In genomic region chr16:2963074-2963610, GRCh38 we compare ENCODE assay signal across 11 cellular contexts. TPM values are rescaled to one million over a fixed set of nuclear protein-coding genes. Genes with fewer than 3 reads are reported as not detected.
A peak's percentile ranks its signal among the peaks of the same experiment; 100 is the strongest.
DNase-seq lines count a peak whose midpoint lies in the region; ATAC-seq, FAIRE-seq and TF ChIP-seq lines count a peak whose summit lies in the region.
"Had no signal": no experiment of that assay in that cellular context is flagged by ENCODE, and none has a peak within 500 bp of the region (broad histone marks: within the 10 kb centered on the region; RNA-seq: fewer than 3 reads in every experiment).

No MANE protein-coding gene starts in this region.

- no peaks in the 10 kb centered on the region for H3K36me3 Mint-ChIP-seq in glutamatergic neuron (ENCODE audit: unreplicated experiment)
- H3K36me3 Mint-ChIP-seq: natural killer cell had no signal

- intact Hi-C loops in Right ventricle myocardium superior (cut with DNase I) (no loop called here), Panc1 (cut with micrococcal nuclease; ENCODE audit: unreplicated experiment) (no loop called here)

- H3K9ac ChIP-seq in iPS-15b (ENCODE audit: low read depth, low read length) = no peak overlapping the region
- H3K9ac ChIP-seq: GM23248 had no signal

- H3K4me3 Mint-ChIP-seq in stimulated activated naive CD8-positive, alpha-beta T cell treated with anti-CD3 and anti-CD28 coated beads, Interleukin-15, amount 100 ng/mL, for 72 hours = peak overlapping the region; percentile 88 to 91
- no peak overlapping the region for H3K4me3 Mint-ChIP-seq in glutamatergic neuron (ENCODE audit: unreplicated experiment)

- H3K27ac Mint-ChIP-seq in stimulated activated naive CD8-positive, alpha-beta T cell treated with anti-CD3 and anti-CD28 coated beads, Interleukin-15, amount 100 ng/mL, for 72 hours = peak overlapping the region in 1 of 2 donors; percentile 12
- no peak overlapping the region for H3K27ac Mint-ChIP-seq in glutamatergic neuron (ENCODE audit: unreplicated experiment)
- H3K27ac Mint-ChIP-seq: natural killer cell had no signal

- in situ Hi-C loops in Panc1 (cut with HindIII; ENCODE audit: low pct_unique_long_range_greater_than_20kb, low sequenced_read_pairs) = no loop called here

- H3K4me3 ChIP-seq in cardiac muscle cell (peak overlapping the region; percentile 30), Panc1 (ENCODE audit: low read depth in 2 of 2, low read length in 2 of 2) (peak overlapping the region; percentile 56 to 81), iPS-15b (ENCODE audit: low read depth, low read length) (peak overlapping the region; percentile 77)

- no peak for DNase-seq in cardiac muscle cell (ENCODE audit: low read depth in 1 of 2, low spot score in 1 of 2)
- DNase-seq in Right ventricle myocardium superior = no peak
- DNase-seq in Panc1 (ENCODE audit: low read depth, low spot score) = no peak
- DNase-seq in stimulated activated naive CD8-positive, alpha-beta T cell treated with anti-CD3 and anti-CD28 coated beads, Interleukin-15, amount 100 ng/mL, for 72 hours = peak in 1 of 2 donors; percentile 25
- DNase-seq in activated CD8-positive, alpha-beta memory T cell treated with anti-CD3 and anti-CD28 coated beads for 24 hours = no peak
- no peak for DNase-seq in GM19239 (ENCODE audit: insufficient read length, low spot score)
- no peak for DNase-seq in glutamatergic neuron
- DNase-seq: natural killer cell had no signal

- H3K27ac ChIP-seq in cardiac muscle cell (no peak overlapping the region), Panc1 (ENCODE audit: low read length) (peak overlapping the region; percentile 79; the same call in 1 of the 2 replicates)
- H3K27ac ChIP-seq: GM23248 had no signal

- H3K27me3 ChIP-seq in cardiac muscle cell (peaks cover 47% of the 10 kb centered on the region), Panc1 (ENCODE audit: control insufficient read depth, insufficient read depth, low read length) (no peaks in the 10 kb centered on the region), iPS-15b (ENCODE audit: control insufficient read depth, insufficient read depth, low read length) (peaks cover 4% of the 10 kb centered on the region)

- H3K36me3 ChIP-seq in cardiac muscle cell = no peaks in the 10 kb centered on the region
- no peaks in the 10 kb centered on the region; the same call in 1 of the 2 replicates for H3K36me3 ChIP-seq in Panc1 (ENCODE audit: control insufficient read depth, insufficient read depth, low read length)
- H3K36me3 ChIP-seq in iPS-15b (ENCODE audit: control insufficient read depth, insufficient read depth, low read length) = no peaks in the 10 kb centered on the region

- no TSS peak for BruUV-seq in Panc1 (replicated peaks; lab: Mats Ljungman, UMichigan)

- POLR2A ChIA-PET in Panc1 (lab: Charles Lee) = interaction anchor here (0.5 to 0.6 kb wide), 2 partner anchors 32 to 47 kb away, joined by 3 to 4 read pairs; no protein-coding TSS in a partner anchor

- TF ChIP-seq CTCF in cardiac muscle cell (IDR thresholded peaks at IDR 0.05; ENCODE audit: low read depth, low read length) (no peak), Panc1 (IDR thresholded peaks at IDR 0.05) (no peak), glutamatergic neuron (IDR thresholded peaks at IDR 0.05; ENCODE audit: partially characterized antibody, unreplicated experiment) (no peak)

- no peaks in the 10 kb centered on the region for H3K9me3 Mint-ChIP-seq in stimulated activated naive CD8-positive, alpha-beta T cell treated with anti-CD3 and anti-CD28 coated beads, Interleukin-15, amount 100 ng/mL, for 72 hours
- H3K9me3 Mint-ChIP-seq in glutamatergic neuron (ENCODE audit: unreplicated experiment) = peaks cover 4% of the 10 kb centered on the region
- H3K9me3 Mint-ChIP-seq: natural killer cell had no signal

- H3K4me1 Mint-ChIP-seq in stimulated activated naive CD8-positive, alpha-beta T cell treated with anti-CD3 and anti-CD28 coated beads, Interleukin-15, amount 100 ng/mL, for 72 hours = peaks cover 49% of the 10 kb centered on the region
- peaks cover 1% of the 10 kb centered on the region for H3K4me1 Mint-ChIP-seq in glutamatergic neuron (ENCODE audit: low read depth, unreplicated experiment)

- H3K4me1 ChIP-seq in cardiac muscle cell (ENCODE audit: low read depth) = peaks cover 3% of the 10 kb centered on the region
- peaks cover 18% of the 10 kb centered on the region for H3K4me1 ChIP-seq in Panc1 (ENCODE audit: control insufficient read depth, insufficient read depth, low read length)
- peaks cover 2% of the 10 kb centered on the region for H3K4me1 ChIP-seq in iPS-15b (ENCODE audit: control insufficient read depth, insufficient read depth, low read length)

- no peak for FAIRE-seq in GM19239 (lab: Jason Lieb, UNC)

- ATAC-seq in Right ventricle myocardium superior (ENCODE audit: poor library complexity) (no peak), Panc1 (peak; percentile 7; the same call in 1 of the 2 replicates)
- ATAC-seq in stimulated activated naive CD8-positive, alpha-beta T cell treated with anti-CD3 and anti-CD28 coated beads, Interleukin-15, amount 100 ng/mL, for 72 hours = no peak

- H3K9me3 ChIP-seq in cardiac muscle cell (ENCODE audit: low read depth) (no peaks in the 10 kb centered on the region), Panc1 (ENCODE audit: control insufficient read depth, insufficient read depth, low read depth, low read length) (no peaks in the 10 kb centered on the region), iPS-15b (ENCODE audit: control insufficient read depth, insufficient read depth, low read length) (no peaks in the 10 kb centered on the region)

- peaks cover 61% of the 10 kb centered on the region for H3K27me3 Mint-ChIP-seq in stimulated activated naive CD8-positive, alpha-beta T cell treated with anti-CD3 and anti-CD28 coated beads, Interleukin-15, amount 100 ng/mL, for 72 hours
- H3K27me3 Mint-ChIP-seq in glutamatergic neuron (ENCODE audit: unreplicated experiment) = peaks cover 8% of the 10 kb centered on the region

- CTCF ChIA-PET in Panc1 (lab: Charles Lee) = no interaction called here

RNA-seq across cellular contexts. Expression of gene KREMEN2, which starts 0.9 kb away (rescaled TPM):
- total RNA-seq in cardiac muscle cell (2.6 and 3.9 TPM in 2 replicates), Right ventricle myocardium superior (not detected), Panc1 (2021; ENCODE audit: unreplicated experiment) (10.8 TPM), glutamatergic neuron (ENCODE audit: unreplicated experiment) (12.8 TPM)
- 1.3 and 2.5 TPM in 2 replicates for polyA plus RNA-seq in cardiac muscle cell
- 12.1 TPM for polyA plus RNA-seq in Panc1 (2012; ENCODE audit: insufficient read length)
- total RNA-seq: GM23248 had no signal
- polyA plus RNA-seq: GM23248 had no signal

RNA-seq across cellular contexts. Expression of gene PAQR4, which starts 6.0 kb away (rescaled TPM):
- total RNA-seq in cardiac muscle cell (3.1 and 9.9 TPM in 2 replicates), Right ventricle myocardium superior (7.7 TPM), Panc1 (2021; ENCODE audit: unreplicated experiment) (51.8 TPM), glutamatergic neuron (ENCODE audit: unreplicated experiment) (69.1 TPM)
- polyA plus RNA-seq in cardiac muscle cell = 3.9 and 11.0 TPM in 2 replicates
- polyA plus RNA-seq in Panc1 (2012; ENCODE audit: insufficient read length) = 52.6 TPM

RNA-seq across cellular contexts. Expression of gene PKMYT1, which starts 17.1 kb away (rescaled TPM):
- total RNA-seq in cardiac muscle cell (26.2 and 28.1 TPM in 2 replicates), Right ventricle myocardium superior (1.1 TPM), Panc1 (2021; ENCODE audit: unreplicated experiment) (105 TPM), glutamatergic neuron (ENCODE audit: unreplicated experiment) (8.5 TPM)
- polyA plus RNA-seq in cardiac muscle cell = 30.6 and 36.8 TPM in 2 replicates
- polyA plus RNA-seq in Panc1 (2012; ENCODE audit: insufficient read length) = 58.1 TPM

RNA-seq across cellular contexts. Expression of gene CLDN9, which starts 49.6 kb away (rescaled TPM):
- total RNA-seq in cardiac muscle cell (3.2 and 6.3 TPM in 2 replicates), Right ventricle myocardium superior (0.73 TPM), Panc1 (2021; ENCODE audit: unreplicated experiment) (1.6 TPM), glutamatergic neuron (ENCODE audit: unreplicated experiment) (0.39 TPM)
- 8.4 and 8.5 TPM in 2 replicates for polyA plus RNA-seq in cardiac muscle cell
- polyA plus RNA-seq in Panc1 (2012; ENCODE audit: insufficient read length) = 1.3 TPM
- total RNA-seq: GM23248, M059J had no signal

RNA-seq across cellular contexts. Expression of gene FLYWCH1, which starts 51.4 kb away (rescaled TPM):
- 33.2 and 58.7 TPM in 2 replicates for total RNA-seq in cardiac muscle cell
- polyA plus RNA-seq in cardiac muscle cell = 34.7 and 41.1 TPM in 2 replicates
- 36.8 TPM for total RNA-seq in Right ventricle myocardium superior
- 67.9 TPM for total RNA-seq in Panc1 (2021; ENCODE audit: unreplicated experiment)
- 76.9 TPM for polyA plus RNA-seq in Panc1 (2012; ENCODE audit: insufficient read length)
- 77.1 TPM for total RNA-seq in glutamatergic neuron (ENCODE audit: unreplicated experiment)
